Comparison of ENCODE assay signal across 8 cellular contexts in genomic region chr14:49852351-49853157, GRCh38. TPM values are rescaled to one million over a fixed set of nuclear protein-coding genes. Genes with fewer than 3 reads are reported as not detected.
A peak's percentile ranks its signal among the peaks of the same experiment; 100 is the strongest.
DNase-seq lines count a peak whose midpoint lies in the region; ATAC-seq and TF ChIP-seq lines count a peak whose summit lies in the region.

TSS of gene NEMF (minus strand) at chr14:49852788. CDS start at chr14:49852753, 35 bp downstream.

- H3K36me3 Mint-ChIP-seq in CD4-positive, alpha-beta memory T cell: peaks cover 15 to 33% of the 10 kb centered on the region in 2 donors
- peaks cover 18% of the 10 kb centered on the region for H3K36me3 Mint-ChIP-seq in activated CD8-positive, alpha-beta T cell treated with anti-CD3 and anti-CD28 coated beads for 36 hours (ENCODE audit: low read depth)

- ATAC-seq in GM19397 (IDR thresholded peaks at IDR 0.05; ENCODE audit: unreplicated experiment) (peak; percentile 73), HG03571 (IDR thresholded peaks at IDR 0.05; ENCODE audit: unreplicated experiment) (peak; percentile 68)
- peak; percentile 87 for ATAC-seq in activated CD8-positive, alpha-beta T cell treated with anti-CD3 and anti-CD28 coated beads for 36 hours

- H3K27me3 ChIP-seq in CD4-positive, alpha-beta memory T cell (ENCODE audit: insufficient read depth, low read length): no peaks in the 10 kb centered on the region

- H3K9me3 Mint-ChIP-seq in CD4-positive, alpha-beta memory T cell: no peaks in the 10 kb centered on the region
- no peaks in the 10 kb centered on the region for H3K9me3 Mint-ChIP-seq in activated CD8-positive, alpha-beta T cell treated with anti-CD3 and anti-CD28 coated beads for 36 hours

- peaks cover 4% of the 10 kb centered on the region for H3K36me3 ChIP-seq in CD4-positive, alpha-beta memory T cell (ENCODE audit: insufficient read depth, low read length)

- intact Hi-C loops in CD4-positive, alpha-beta memory T cell (cut with micrococcal nuclease): loop anchor here (1.0 to 5.0 kb wide), 8 partner anchors 10 to 680 kb away; partner anchors contain the start of genes DMAC2L, DNAAF2, KLHDC1 and KLHDC2
- intact Hi-C loops in activated CD8-positive, alpha-beta T cell treated with anti-CD3 and anti-CD28 coated beads for 36 hours (cut with micrococcal nuclease): no loop called here

- TF ChIP-seq CTCF in activated CD8-positive, alpha-beta T cell treated with anti-CD3 and anti-CD28 coated beads for 36 hours (IDR thresholded peaks at IDR 0.05): peak; percentile 92

- peaks cover 21 to 53% (median 38%) of the 10 kb centered on the region in 4 donors for H3K4me1 Mint-ChIP-seq in CD4-positive, alpha-beta memory T cell
- H3K4me1 Mint-ChIP-seq in activated CD8-positive, alpha-beta T cell treated with anti-CD3 and anti-CD28 coated beads for 36 hours (ENCODE audit: low read depth): peaks cover 33% of the 10 kb centered on the region

- POLR2A ChIA-PET in CD4-positive, alpha-beta memory T cell (lab: Charles Lee; ENCODE audit: partially characterized antibody): interaction anchor here (0.7 to 7.0 kb wide), 42 partner anchors 9 to 469 kb away, joined by 3 to 245 read pairs (median 4); partner anchors contain the start of genes ARF6, DMAC2L, DNAAF2 and KLHDC1
- POLR2A ChIA-PET in activated CD8-positive, alpha-beta T cell treated with anti-CD3 and anti-CD28 coated beads for 36 hours (lab: Charles Lee): interaction anchor here (0.6 to 6.8 kb wide), 17 partner anchors 9 to 264 kb away, joined by 3 to 65 read pairs (median 5); partner anchors contain the start of genes ARF6, DNAAF2, MGAT2 and POLE2

- no peaks in the 10 kb centered on the region for H3K27me3 Mint-ChIP-seq in CD4-positive, alpha-beta memory T cell
- H3K27me3 Mint-ChIP-seq in activated CD8-positive, alpha-beta T cell treated with anti-CD3 and anti-CD28 coated beads for 36 hours: no peaks in the 10 kb centered on the region

- H3K4me3 Mint-ChIP-seq in CD4-positive, alpha-beta memory T cell: peak within 1 kb of the TSS; percentile 91 to 98 (median 96)
- peak within 1 kb of the TSS; percentile 97 for H3K4me3 Mint-ChIP-seq in activated CD8-positive, alpha-beta T cell treated with anti-CD3 and anti-CD28 coated beads for 36 hours

- H3K27ac ChIP-seq in CD4-positive, alpha-beta memory T cell (ENCODE audit: low read depth, low read length): peak within 1 kb of the TSS; percentile 76

- H3K4me3 ChIP-seq in CD4-positive, alpha-beta memory T cell (ENCODE audit: low read length in 2 of 2): peak within 1 kb of the TSS; percentile 83 to 93

- peaks cover 37% of the 10 kb centered on the region for H3K4me1 ChIP-seq in CD4-positive, alpha-beta memory T cell (ENCODE audit: insufficient read depth, low read length)

- CTCF ChIA-PET in CD4-positive, alpha-beta memory T cell (lab: Charles Lee; ENCODE audit: partially characterized antibody): interaction anchor here (0.8 to 13.1 kb wide), 59 partner anchors 10 to 942 kb away, joined by 3 to 277 read pairs (median 5); partner anchors contain the start of genes DNAAF2, KLHDC2, MAP4K5 and MGAT2
- CTCF ChIA-PET in activated CD8-positive, alpha-beta T cell treated with anti-CD3 and anti-CD28 coated beads for 36 hours (lab: Charles Lee): interaction anchor here (0.8 to 4.8 kb wide), 45 partner anchors 11 to 469 kb away, joined by 3 to 139 read pairs (median 4); partner anchors contain the start of genes DNAAF2, KLHDC2 and VCPKMT

- no peaks in the 10 kb centered on the region for H3K9me3 ChIP-seq in CD4-positive, alpha-beta memory T cell (ENCODE audit: control insufficient read depth in 1 of 2, low read length in 2 of 2)

- H3K27ac Mint-ChIP-seq in CD4-positive, alpha-beta memory T cell: peak within 1 kb of the TSS; percentile 88 to 99 (median 97)
- peak within 1 kb of the TSS; percentile 97 for H3K27ac Mint-ChIP-seq in activated CD8-positive, alpha-beta T cell treated with anti-CD3 and anti-CD28 coated beads for 36 hours

- peak; percentile 75 to 84 (median 79) for DNase-seq in CD4-positive, alpha-beta memory T cell
- DNase-seq in NCI-H774 (lab: John Stamatoyannopoulos, UW): peak; percentile 70
- peak; percentile 91 for DNase-seq in activated CD8-positive, alpha-beta T cell treated with anti-CD3 and anti-CD28 coated beads for 36 hours
- peak; percentile 75 for DNase-seq in effector CD4-positive, alpha-beta T cell
- peak; percentile 97 for DNase-seq in medulla oblongata (ENCODE audit: extremely low spot score)
- DNase-seq in stimulated activated CD8-positive, alpha-beta memory T cell treated with anti-CD3 and anti-CD28 coated beads, Interleukin-12 subunit alpha, Interleukin-12 subunit beta, amount 100 ng/mL, for 1 hour (ENCODE audit: low read depth): peak; percentile 63

RNA-seq across cellular contexts. Expression of gene NEMF, which starts in this region (rescaled TPM):
- total RNA-seq in CD4-positive, alpha-beta memory T cell: 100 to 1,000 TPM; 104 to 112 TPM
- 10 to 100 TPM; 20.4 to 51.6 TPM for polyA plus RNA-seq in CD4-positive, alpha-beta memory T cell
- total RNA-seq in activated CD8-positive, alpha-beta T cell treated with anti-CD3 and anti-CD28 coated beads for 36 hours: 10 to 100 TPM; 62.3 to 63.8 TPM

Comparison
In these comparisons a context has a peak if more than half of its experiments do, and no peak if none do; other contexts are left out.
1. Peak in every context shown above with its lines: DNase-seq, ATAC-seq, H3K4me3 ChIP-seq and H3K27ac ChIP-seq.